ENCODE assay signal across 1 cellular context in genomic region chr6:135496805-135497411, GRCh38.
TF ChIP-seq lines count a peak whose summit lies in the region.

No MANE protein-coding gene starts in this region.

TF ChIP-seq in HepG2, 621 proteins besides CTCF, POLR2A, EP300 and RAD21 (continued from another document):
- TF ChIP-seq ZNF724P (CRISPR knock-in tag; IDR thresholded peaks at IDR 0.05; ENCODE audit: borderline replicate concordance), result no peak
- no peak for TF ChIP-seq CBX1 (IDR thresholded peaks at IDR 0.05; ENCODE audit: low read depth)
- TF ChIP-seq ZNF350 (CRISPR knock-in tag; IDR thresholded peaks at IDR 0.05; ENCODE audit: borderline replicate concordance, low read depth), result no peak
- no peak for TF ChIP-seq ZC3H4 (CRISPR knock-in tag; IDR thresholded peaks at IDR 0.05; ENCODE audit: borderline replicate concordance)
- no peak for TF ChIP-seq ZNF841 (CRISPR knock-in tag; IDR thresholded peaks at IDR 0.05; ENCODE audit: borderline replicate concordance)
- TF ChIP-seq ZSCAN5A (CRISPR knock-in tag; IDR thresholded peaks at IDR 0.05; ENCODE audit: borderline replicate concordance), result no peak
- no peak for TF ChIP-seq XRCC5 (optimal IDR thresholded peaks at IDR 0.05; ENCODE audit: low read length)
- TF ChIP-seq MIER3 (CRISPR knock-in tag; IDR thresholded peaks at IDR 0.05; ENCODE audit: borderline replicate concordance), result no peak
- no peak for TF ChIP-seq JARID2 (CRISPR knock-in tag; IDR thresholded peaks at IDR 0.05; ENCODE audit: insufficient replicate concordance)
- no peak for TF ChIP-seq HMGXB4 (CRISPR knock-in tag; IDR thresholded peaks at IDR 0.05; ENCODE audit: borderline replicate concordance in 1 of 2, low read depth in 1 of 2)
- peak; percentile 16; the same call in 1 of the 2 replicates for TF ChIP-seq ZNF136 (CRISPR knock-in tag; IDR thresholded peaks at IDR 0.05; ENCODE audit: low read depth)
- no peak for TF ChIP-seq ZNF660 (CRISPR knock-in tag; IDR thresholded peaks at IDR 0.05; ENCODE audit: borderline replicate concordance, low read depth)
- no peak for TF ChIP-seq ARID4A (CRISPR knock-in tag; IDR thresholded peaks at IDR 0.05; ENCODE audit: borderline replicate concordance)
- no peak for TF ChIP-seq RORA (CRISPR knock-in tag; IDR thresholded peaks at IDR 0.05)
- TF ChIP-seq ZNF225 (CRISPR knock-in tag; IDR thresholded peaks at IDR 0.05), result no peak
- no peak for TF ChIP-seq ZFX (CRISPR knock-in tag; IDR thresholded peaks at IDR 0.05; ENCODE audit: low read depth)
- no peak for TF ChIP-seq MXD3 (CRISPR knock-in tag; IDR thresholded peaks at IDR 0.05)
- TF ChIP-seq GZF1 (CRISPR knock-in tag; IDR thresholded peaks at IDR 0.05), result no peak
- TF ChIP-seq ARNT (IDR thresholded peaks at IDR 0.05), result no peak
- no peak for TF ChIP-seq NFE2 (CRISPR knock-in tag; IDR thresholded peaks at IDR 0.05)
- TF ChIP-seq IKZF5 (CRISPR knock-in tag; IDR thresholded peaks at IDR 0.05), result no peak
- no peak for TF ChIP-seq POLR2AphosphoS2 (IDR thresholded peaks at IDR 0.05; ENCODE audit: low read depth, low read length)
- no peak for TF ChIP-seq ZNF614 (CRISPR knock-in tag; IDR thresholded peaks at IDR 0.05; ENCODE audit: borderline replicate concordance)
- no peak for TF ChIP-seq PREB (CRISPR knock-in tag; IDR thresholded peaks at IDR 0.05)
